In the genomic region with DNA sequence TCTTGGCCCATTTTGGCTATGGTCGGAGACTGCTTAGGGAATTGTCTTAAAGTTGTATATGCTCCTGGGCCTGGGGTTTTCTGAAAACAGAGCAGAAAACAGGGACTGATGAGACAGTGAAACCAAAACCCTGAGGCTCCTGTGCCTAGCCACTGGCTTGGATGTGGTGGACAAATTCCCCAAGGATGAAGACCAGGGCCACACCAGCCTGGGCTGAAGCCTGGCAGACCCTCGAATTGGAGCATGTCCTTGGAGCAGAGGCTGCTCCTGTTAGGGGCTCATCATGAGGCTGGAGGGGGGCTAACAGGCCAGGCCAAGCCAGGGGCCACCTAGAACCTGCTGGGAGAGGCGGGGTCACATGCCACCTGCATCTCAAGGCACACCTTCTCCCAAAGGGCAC, we compare ENCODE assay signal across 1 cellular context.
TF ChIP-seq lines count a peak whose summit lies in the region.

No MANE protein-coding gene starts in this region.

TF ChIP-seq in IMR-90, 13 proteins besides CTCF, POLR2A, EP300 and RAD21:
- no peak for TF ChIP-seq SMC3 (IDR thresholded peaks at IDR 0.05; ENCODE audit: low read depth, low read length)
- TF ChIP-seq CEBPB (IDR thresholded peaks at IDR 0.05; ENCODE audit: low read depth, low read length): no peak
- TF ChIP-seq BHLHE40 (IDR thresholded peaks at IDR 0.05; ENCODE audit: low read depth, low read length): no peak
- no peak for TF ChIP-seq FOS (IDR thresholded peaks at IDR 0.05; ENCODE audit: low read depth, low read length)
